ENCODE assay signal across 36 cellular contexts in the genomic region with DNA sequence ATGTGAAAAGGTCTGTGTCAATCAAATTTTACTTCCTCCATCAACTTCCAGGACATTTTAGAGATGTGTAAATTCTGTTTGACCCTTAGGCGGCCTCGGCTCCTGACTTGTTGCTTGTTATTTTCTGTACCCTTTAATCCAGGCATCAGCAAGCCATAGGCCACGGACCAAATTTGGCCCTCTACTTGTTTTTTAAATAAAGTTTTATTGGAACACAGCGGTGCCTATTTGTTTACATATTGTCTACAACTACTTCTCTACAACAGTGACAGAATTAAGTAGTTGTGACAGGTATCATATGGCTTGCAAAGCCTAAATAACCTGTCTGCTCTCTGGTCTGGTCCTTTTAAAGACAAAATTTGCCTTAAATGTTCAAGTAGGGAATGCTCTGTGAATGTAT.
"Had no signal": no experiment of that assay in that cellular context is flagged by ENCODE, and none has a peak within 500 bp of the region (broad histone marks: within the 10 kb centered on the region; RNA-seq: fewer than 3 reads in every experiment).

No MANE protein-coding gene starts in this region.

- H3K36me3 ChIP-seq: MG63 had no signal

- H3K9me3 ChIP-seq: MG63 had no signal

- DNase-seq: MG63, MM.1S, MV-4-11, NCI-H1048, NCI-H1092, NCI-H1092 treated with DMSO at 0.1 percent for 48 hours, NCI-H1105, NCI-H1105 treated with DMSO at 0.1 percent for 48 hours, NCI-H1417, NCI-H1417 treated with DMSO at 0.1 percent for 48 hours, NCI-H1436, NCI-H1436 treated with DMSO at 0.1 percent for 48 hours, NCI-H146, NCI-H1694, NCI-H1694 treated with DMSO at 0.1 percent for 48 hours, NCI-H187, NCI-H187 treated with DMSO at 0.1 percent for 48 hours, NCI-H1930, NCI-H2029, NCI-H2029 treated with DMSO at 0.1 percent for 48 hours, NCI-H2081, NCI-H2081 treated with DMSO at 0.1 percent for 48 hours, NCI-H2107, NCI-H2171, NCI-H2171 treated with DMSO at 0.1 percent for 48 hours, NCI-H2227 treated with DMSO at 0.1 percent for 48 hours, NCI-H226, NCI-H345, NCI-H446, NCI-H446 treated with DMSO at 0.1 percent for 48 hours, NCI-H510A, NCI-H510A treated with DMSO at 0.1 percent for 48 hours, NCI-H524, NCI-H524 treated with DMSO at 0.1 percent for 48 hours, NCI-H526, NCI-H526 treated with DMSO at 0.1 percent for 48 hours had no signal

- H3K4me3 ChIP-seq: MG63 had no signal
